ENCODE assay signal across 7 cellular contexts in genomic region chr7:5695037-5695708, GRCh38.
A peak's percentile ranks its signal among the peaks of the same experiment; 100 is the strongest.
DNase-seq lines count a peak whose midpoint lies in the region; ATAC-seq and TF ChIP-seq lines count a peak whose summit lies in the region.

No MANE protein-coding gene starts in this region.

- peak overlapping the region; percentile 95 for H3K27ac Mint-ChIP-seq in activated CD8-positive, alpha-beta T cell treated with anti-CD3 and anti-CD28 coated beads for 36 hours

- WGBS in tibial nerve, 2 donors = 44 to 50% methylated on average over 19 of the region's 19 CpGs

- intact Hi-C loops in activated CD8-positive, alpha-beta T cell treated with anti-CD3 and anti-CD28 coated beads for 36 hours (cut with micrococcal nuclease) = loop anchor here (10.0 kb wide), 1 partner anchor 80 kb away; no protein-coding TSS in a partner anchor

- H3K36me3 ChIP-seq in parathyroid adenoma (ENCODE audit: control insufficient read depth, insufficient read depth, low read length) (no peaks in the 10 kb centered on the region), tibial nerve (no peaks in the 10 kb centered on the region)

- POLR2A ChIA-PET in activated CD8-positive, alpha-beta T cell treated with anti-CD3 and anti-CD28 coated beads for 36 hours (lab: Charles Lee) = interaction anchor here (1.0 to 2.0 kb wide), 5 partner anchors 8 to 15 kb away, joined by 3 to 7 read pairs (median 4); no protein-coding TSS in a partner anchor

- CTCF ChIA-PET in activated CD8-positive, alpha-beta T cell treated with anti-CD3 and anti-CD28 coated beads for 36 hours (lab: Charles Lee) = interaction anchor here (1.7 to 4.5 kb wide), 4 partner anchors 9 to 200 kb away, joined by 7 to 41 read pairs (median 17); no protein-coding TSS in a partner anchor

- H3K27ac ChIP-seq in parathyroid adenoma (peak overlapping the region; percentile 99), tibial nerve (peak overlapping the region; percentile 62 to 85 (median 75))

- peak overlapping the region; percentile 35 for H3K4me2 ChIP-seq in parathyroid adenoma (ENCODE audit: low read length)

- no peaks in the 10 kb centered on the region for H3K9me3 Mint-ChIP-seq in activated CD8-positive, alpha-beta T cell treated with anti-CD3 and anti-CD28 coated beads for 36 hours

- no peak for TF ChIP-seq CTCF in activated CD8-positive, alpha-beta T cell treated with anti-CD3 and anti-CD28 coated beads for 36 hours (IDR thresholded peaks at IDR 0.05)
- TF ChIP-seq CTCF in parathyroid adenoma (IDR thresholded peaks at IDR 0.05) (no peak), tibial nerve (IDR thresholded peaks at IDR 0.05) (no peak)

- H3K27me3 ChIP-seq in parathyroid adenoma (ENCODE audit: control insufficient read depth, insufficient read depth, low read length) (no peaks in the 10 kb centered on the region), tibial nerve (no peaks in the 10 kb centered on the region)

- ATAC-seq in GM19035 (IDR thresholded peaks at IDR 0.05; ENCODE audit: unreplicated experiment) = peak; percentile 36
- ATAC-seq in HG03469 (IDR thresholded peaks at IDR 0.05; ENCODE audit: unreplicated experiment) = peak; percentile 34
- peak; percentile 75 for ATAC-seq in activated CD8-positive, alpha-beta T cell treated with anti-CD3 and anti-CD28 coated beads for 36 hours

- peak; percentile 48 for TF ChIP-seq POLR2A in erythroblast (IDR thresholded peaks at IDR 0.05; ENCODE audit: low read length)
- TF ChIP-seq POLR2A in tibial nerve (IDR thresholded peaks at IDR 0.05) = no peak

- peak overlapping the region; percentile 86 for H3K4me3 Mint-ChIP-seq in activated CD8-positive, alpha-beta T cell treated with anti-CD3 and anti-CD28 coated beads for 36 hours

- DNase-seq in activated CD8-positive, alpha-beta T cell treated with anti-CD3 and anti-CD28 coated beads for 36 hours = peak; percentile 87
- DNase-seq in erythroblast (lab: John Stamatoyannopoulos, UW) (peak in 1 of 2 experiments; percentile 43), tibial nerve (ENCODE audit: low spot score in 2 of 2) (no peak), NCI-H748 treated with DMSO at 0.1 percent for 48 hours (lab: John Stamatoyannopoulos, UW) (no peak)

- peaks cover 98% of the 10 kb centered on the region for H3K4me1 Mint-ChIP-seq in activated CD8-positive, alpha-beta T cell treated with anti-CD3 and anti-CD28 coated beads for 36 hours (ENCODE audit: low read depth)

- no peak overlapping the region for H3K9ac ChIP-seq in parathyroid adenoma

- peaks cover 63% of the 10 kb centered on the region for H3K36me3 Mint-ChIP-seq in activated CD8-positive, alpha-beta T cell treated with anti-CD3 and anti-CD28 coated beads for 36 hours (ENCODE audit: low read depth)

- no peaks in the 10 kb centered on the region for H3K27me3 Mint-ChIP-seq in activated CD8-positive, alpha-beta T cell treated with anti-CD3 and anti-CD28 coated beads for 36 hours

- peaks cover 9% of the 10 kb centered on the region for H3K79me2 ChIP-seq in parathyroid adenoma

- TF ChIP-seq EP300 in tibial nerve (IDR thresholded peaks at IDR 0.05) = no peak

- H3K9me3 ChIP-seq in parathyroid adenoma (ENCODE audit: control insufficient read depth, low read length) (no peaks in the 10 kb centered on the region), tibial nerve (no peaks in the 10 kb centered on the region)

- H3K4me1 ChIP-seq in parathyroid adenoma (peaks cover 93% of the 10 kb centered on the region), tibial nerve (peaks cover 3 to 100% (median 89%) of the 10 kb centered on the region in 4 donors)

- H2AFZ ChIP-seq in parathyroid adenoma = peak overlapping the region; percentile 8

- H3K4me3 ChIP-seq in parathyroid adenoma (ENCODE audit: low read depth, low read length) (peak overlapping the region; percentile 1), tibial nerve (no peak overlapping the region)
